Comparison of ENCODE assay signal across 1 cellular context in genomic region chr7:2734084-2734601, GRCh38.
A peak's percentile ranks its signal among the peaks of the same experiment; 100 is the strongest.
TF ChIP-seq lines count a peak whose summit lies in the region.

No MANE protein-coding gene starts in this region.

TF ChIP-seq in K562, 482 proteins besides CTCF, POLR2A, EP300 and RAD21 (continued from another document):
- TF ChIP-seq HOMEZ (CRISPR knock-in tag; IDR thresholded peaks at IDR 0.05) (no peak), RBM15 (IDR thresholded peaks at IDR 0.05; ENCODE audit: insufficient read depth, low read length) (no peak), ZBED1 (IDR thresholded peaks at IDR 0.05) (no peak), BMI1 (IDR thresholded peaks at IDR 0.05; ENCODE audit: low read length) (no peak), POLR3A (IDR thresholded peaks at IDR 0.05; ENCODE audit: borderline replicate concordance, extremely low read depth, insufficient read depth, insufficient read length) (no peak), YY1 (IDR thresholded peaks at IDR 0.05; ENCODE audit: borderline replicate concordance in 1 of 3, control insufficient read depth in 1 of 3, extremely low read depth in 1 of 3, insufficient read depth in 3 of 3, insufficient read length in 1 of 3, insufficient replicate concordance in 2 of 3, low read depth in 1 of 3, low read length in 2 of 3) (no peak), TOE1 (IDR thresholded peaks at IDR 0.05; ENCODE audit: borderline replicate concordance) (no peak), TOE1 (CRISPR knock-in tag; IDR thresholded peaks at IDR 0.05; ENCODE audit: borderline replicate concordance, low read depth) (no peak), ZNF217 (CRISPR knock-in tag; IDR thresholded peaks at IDR 0.05) (no peak)
- TF ChIP-seq, protein P1, sequence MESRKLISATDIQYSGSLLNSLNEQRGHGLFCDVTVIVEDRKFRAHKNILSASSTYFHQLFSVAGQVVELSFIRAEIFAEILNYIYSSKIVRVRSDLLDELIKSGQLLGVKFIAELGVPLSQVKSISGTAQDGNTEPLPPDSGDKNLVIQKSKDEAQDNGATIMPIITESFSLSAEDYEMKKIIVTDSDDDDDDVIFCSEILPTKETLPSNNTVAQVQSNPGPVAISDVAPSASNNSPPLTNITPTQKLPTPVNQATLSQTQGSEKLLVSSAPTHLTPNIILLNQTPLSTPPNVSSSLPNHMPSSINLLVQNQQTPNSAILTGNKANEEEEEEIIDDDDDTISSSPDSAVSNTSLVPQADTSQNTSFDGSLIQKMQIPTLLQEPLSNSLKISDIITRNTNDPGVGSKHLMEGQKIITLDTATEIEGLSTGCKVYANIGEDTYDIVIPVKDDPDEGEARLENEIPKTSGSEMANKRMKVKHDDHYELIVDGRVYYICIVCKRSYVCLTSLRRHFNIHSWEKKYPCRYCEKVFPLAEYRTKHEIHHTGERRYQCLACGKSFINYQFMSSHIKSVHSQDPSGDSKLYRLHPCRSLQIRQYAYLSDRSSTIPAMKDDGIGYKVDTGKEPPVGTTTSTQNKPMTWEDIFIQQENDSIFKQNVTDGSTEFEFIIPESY (CRISPR knock-in tag; IDR thresholded peaks at IDR 0.05) = peak; percentile 41; the same call in 1 of the 2 replicates
- TF ChIP-seq, protein P2, sequence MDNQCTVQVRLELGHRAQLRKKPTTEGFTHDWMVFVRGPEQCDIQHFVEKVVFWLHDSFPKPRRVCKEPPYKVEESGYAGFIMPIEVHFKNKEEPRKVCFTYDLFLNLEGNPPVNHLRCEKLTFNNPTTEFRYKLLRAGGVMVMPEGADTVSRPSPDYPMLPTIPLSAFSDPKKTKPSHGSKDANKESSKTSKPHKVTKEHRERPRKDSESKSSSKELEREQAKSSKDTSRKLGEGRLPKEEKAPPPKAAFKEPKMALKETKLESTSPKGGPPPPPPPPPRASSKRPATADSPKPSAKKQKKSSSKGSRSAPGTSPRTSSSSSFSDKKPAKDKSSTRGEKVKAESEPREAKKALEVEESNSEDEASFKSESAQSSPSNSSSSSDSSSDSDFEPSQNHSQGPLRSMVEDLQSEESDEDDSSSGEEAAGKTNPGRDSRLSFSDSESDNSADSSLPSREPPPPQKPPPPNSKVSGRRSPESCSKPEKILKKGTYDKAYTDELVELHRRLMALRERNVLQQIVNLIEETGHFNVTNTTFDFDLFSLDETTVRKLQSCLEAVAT (IDR thresholded peaks at IDR 0.05) = peak in 1 of 2 experiments; percentile 55; a peak in 1 of 4 replicates
